Comparison of ENCODE assay signal across 10 cellular contexts in the genomic region with DNA sequence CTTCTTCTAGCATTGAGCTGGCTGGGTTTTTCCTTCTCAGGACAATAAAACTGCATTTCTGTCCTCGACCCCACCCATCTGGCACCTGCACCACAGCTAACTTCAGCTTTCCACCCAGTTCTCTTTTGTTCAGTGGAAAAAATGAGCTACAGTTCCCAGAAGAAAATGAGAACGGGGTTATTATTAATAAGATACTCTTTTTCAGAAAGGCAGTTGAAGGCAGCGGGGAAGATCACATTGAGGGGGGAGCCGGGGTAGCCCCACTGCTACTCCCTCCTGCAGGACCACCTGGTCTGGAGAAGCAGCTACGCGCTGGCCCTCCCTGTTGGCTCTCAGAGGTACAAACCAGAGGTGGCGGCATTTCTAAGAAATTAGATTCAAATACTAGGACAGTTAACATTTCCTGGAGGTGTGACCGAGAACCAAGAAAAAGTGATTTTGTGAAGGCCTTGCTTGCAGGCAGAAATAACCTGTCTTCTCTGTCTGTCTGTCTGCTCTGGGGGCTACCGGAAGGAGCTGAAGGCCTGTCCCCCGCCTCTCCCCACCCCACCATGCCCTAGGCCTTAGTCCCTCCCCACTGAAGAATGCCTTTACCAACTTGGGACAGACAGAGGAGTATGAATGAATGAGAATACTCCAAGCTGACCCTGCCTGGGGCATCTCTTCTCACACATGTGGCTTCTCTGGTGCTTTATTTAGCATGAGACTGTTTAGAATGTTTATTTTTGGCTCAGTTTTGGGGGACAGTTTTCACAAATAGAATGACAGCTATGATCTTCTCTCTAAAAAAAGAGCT.
DNase-seq lines count a peak whose midpoint lies in the region; ATAC-seq and TF ChIP-seq lines count a peak whose summit lies in the region.
"Had no signal": no experiment of that assay in that cellular context is flagged by ENCODE, and none has a peak within 500 bp of the region (broad histone marks: within the 10 kb centered on the region; RNA-seq: fewer than 3 reads in every experiment).

No MANE protein-coding gene starts in this region.

- no peak for TF ChIP-seq CTCF in CD4-positive, alpha-beta T cell (IDR thresholded peaks at IDR 0.05)
- TF ChIP-seq CTCF in PC-9 (conservative IDR thresholded peaks at IDR 0.05), result no peak

- 69 to 72% methylated on average over 10 of the region's 10 CpGs for WGBS in GM23248 (ENCODE audit: low coverage in 1 of 2, low lambda C conversion rate in 2 of 2, missing lambda C conversion rate in 2 of 2), 2 experiments

- in situ Hi-C loops in GM23248 (cut with MboI), result no loop called here

- H3K4me3 ChIP-seq in naive thymus-derived CD4-positive, alpha-beta T cell (ENCODE audit: low read length), result no peak overlapping the region
- H3K4me3 ChIP-seq in PC-9 (no peak overlapping the region), GM23248 (no peak overlapping the region)

- no peak overlapping the region for H3K27ac ChIP-seq in CD4-positive, alpha-beta T cell (ENCODE audit: low read depth, low read length)
- H3K27ac ChIP-seq in naive thymus-derived CD4-positive, alpha-beta T cell (ENCODE audit: low read depth, low read length), result peak overlapping the region; percentile 22
- H3K27ac ChIP-seq in PC-9 (no peak overlapping the region), GM23248 (no peak overlapping the region)

- H3K4me1 ChIP-seq in naive thymus-derived CD4-positive, alpha-beta T cell (ENCODE audit: control insufficient read depth in 2 of 2, insufficient read depth in 2 of 2, low read length in 2 of 2), result peaks cover 34 to 63% of the 10 kb centered on the region in 2 donors
- H3K4me1 ChIP-seq in PC-9 (replicated peaks; ENCODE audit: insufficient read depth), result no peaks in the 10 kb centered on the region
- H3K4me1 ChIP-seq in GM23248 (ENCODE audit: insufficient read depth), result peaks cover 25% of the 10 kb centered on the region

- BruUV-seq in PC-9 (replicated peaks; lab: Mats Ljungman, UMichigan), result no TSS peak

- H2AFZ ChIP-seq in PC-9 (no peak overlapping the region), GM23248 (no peak overlapping the region)

- ATAC-seq in CD4-positive, alpha-beta T cell (ENCODE audit: poor library complexity), result no peak
- peak; percentile 21 to 68 for ATAC-seq in activated naive CD4-positive, alpha-beta T cell treated with anti-CD3 and anti-CD28 coated beads, Interleukin-2, amount 50 U/mL, for 72 hours
- ATAC-seq in naive thymus-derived CD4-positive, alpha-beta T cell, result no peak
- ATAC-seq in GM19395 (IDR thresholded peaks at IDR 0.05; ENCODE audit: unreplicated experiment), result no peak

- H3K9me3 ChIP-seq in CD4-positive, alpha-beta T cell (ENCODE audit: control insufficient read depth, low read length), result no peaks in the 10 kb centered on the region
- no peaks in the 10 kb centered on the region for H3K9me3 ChIP-seq in naive thymus-derived CD4-positive, alpha-beta T cell (ENCODE audit: control insufficient read depth in 2 of 3, low read length in 3 of 3)
- H3K9me3 ChIP-seq in PC-9 (ENCODE audit: insufficient read depth, low read depth), result no peaks in the 10 kb centered on the region
- H3K9me3 ChIP-seq in GM23248 (ENCODE audit: low read depth), result no peaks in the 10 kb centered on the region

- no peak overlapping the region for H3K9ac ChIP-seq in GM23248

- peaks cover 84% of the 10 kb centered on the region for H3K4me1 Mint-ChIP-seq in CD4-positive, alpha-beta T cell (ENCODE audit: low read depth)
- H3K4me1 Mint-ChIP-seq in IgD-negative memory B cell, result peaks cover 38 to 43% (median 40%) of the 10 kb centered on the region in 3 donors
- H3K4me1 Mint-ChIP-seq in naive thymus-derived CD4-positive, alpha-beta T cell, result peaks cover 64 to 94% (median 81%) of the 10 kb centered on the region in 7 donors

- CTCF ChIA-PET in CD4-positive, alpha-beta T cell (lab: Charles Lee), result interaction anchor here (1.1 to 1.6 kb wide), 2 partner anchors 13 to 23 kb away, joined by 3 to 4 read pairs; no protein-coding TSS in a partner anchor
- CTCF ChIA-PET in naive thymus-derived CD4-positive, alpha-beta T cell (lab: Charles Lee), result interaction anchor here (0.8 to 1.8 kb wide), 2 partner anchors 23 to 121 kb away, joined by 3 to 4 read pairs; no protein-coding TSS in a partner anchor
- CTCF ChIA-PET in PC-9 (lab: Charles Lee), result no interaction called here

- H3K27ac Mint-ChIP-seq in CD4-positive, alpha-beta T cell, result peak overlapping the region; percentile 75
- H3K27ac Mint-ChIP-seq in IgD-negative memory B cell, result peak overlapping the region in 2 of 3 donors; percentile 47 to 71
- peak overlapping the region; percentile 79 to 98 for H3K27ac Mint-ChIP-seq in activated naive CD4-positive, alpha-beta T cell treated with anti-CD3 and anti-CD28 coated beads, Interleukin-2, amount 50 U/mL, for 72 hours
- peak overlapping the region; percentile 72 to 98 (median 81) for H3K27ac Mint-ChIP-seq in naive thymus-derived CD4-positive, alpha-beta T cell

- peaks cover 6% of the 10 kb centered on the region for H3K36me3 Mint-ChIP-seq in CD4-positive, alpha-beta T cell (ENCODE audit: low read depth)
- no peaks in the 10 kb centered on the region for H3K36me3 Mint-ChIP-seq in IgD-negative memory B cell
- peaks cover 0 to 7% of the 10 kb centered on the region in 2 donors for H3K36me3 Mint-ChIP-seq in activated naive CD4-positive, alpha-beta T cell treated with anti-CD3 and anti-CD28 coated beads, Interleukin-2, amount 50 U/mL, for 72 hours
- peaks cover 0 to 43% (median 15%) of the 10 kb centered on the region in 5 donors for H3K36me3 Mint-ChIP-seq in naive thymus-derived CD4-positive, alpha-beta T cell

- no peaks in the 10 kb centered on the region for H4K20me1 ChIP-seq in PC-9 (ENCODE audit: insufficient read depth)
- H4K20me1 ChIP-seq in GM23248 (ENCODE audit: insufficient read depth), result no peaks in the 10 kb centered on the region

- H3K9me3 Mint-ChIP-seq in CD4-positive, alpha-beta T cell, result no peaks in the 10 kb centered on the region
- no peaks in the 10 kb centered on the region for H3K9me3 Mint-ChIP-seq in IgD-negative memory B cell
- no peaks in the 10 kb centered on the region for H3K9me3 Mint-ChIP-seq in activated naive CD4-positive, alpha-beta T cell treated with anti-CD3 and anti-CD28 coated beads, Interleukin-2, amount 50 U/mL, for 72 hours
- H3K9me3 Mint-ChIP-seq in naive thymus-derived CD4-positive, alpha-beta T cell, result no peaks in the 10 kb centered on the region

- POLR2A ChIA-PET in CD4-positive, alpha-beta T cell (lab: Charles Lee), result interaction anchor here (1.0 to 3.0 kb wide), 5 partner anchors 12 to 86 kb away, joined by 3 to 18 read pairs (median 5); no protein-coding TSS in a partner anchor
- POLR2A ChIA-PET in naive thymus-derived CD4-positive, alpha-beta T cell (lab: Charles Lee), result interaction anchor here (0.6 to 1.6 kb wide), 2 partner anchors 13 to 23 kb away, joined by 3 to 4 read pairs; no protein-coding TSS in a partner anchor
- POLR2A ChIA-PET in PC-9 (lab: Charles Lee; ENCODE audit: unreplicated experiment), result no interaction called here

- H3K4me2 ChIP-seq in PC-9 (no peak overlapping the region), GM23248 (ENCODE audit: unreplicated experiment) (no peak overlapping the region)

- H3F3A ChIP-seq in PC-9 (ENCODE audit: insufficient read depth, low read depth) (no peaks in the 10 kb centered on the region), GM23248 (ENCODE audit: insufficient read depth) (peaks cover 21% of the 10 kb centered on the region)

- no peaks in the 10 kb centered on the region for H3K27me3 Mint-ChIP-seq in CD4-positive, alpha-beta T cell
- H3K27me3 Mint-ChIP-seq in IgD-negative memory B cell, result peaks cover 1% of the 10 kb centered on the region
- no peaks in the 10 kb centered on the region for H3K27me3 Mint-ChIP-seq in naive thymus-derived CD4-positive, alpha-beta T cell

- peak overlapping the region; percentile 62 for H3K4me3 Mint-ChIP-seq in CD4-positive, alpha-beta T cell
- H3K4me3 Mint-ChIP-seq in IgD-negative memory B cell, result peak overlapping the region in 2 of 4 donors; percentile 77 to 88
- peak overlapping the region in 9 of 10 donors; percentile 40 to 81 (median 61) for H3K4me3 Mint-ChIP-seq in naive thymus-derived CD4-positive, alpha-beta T cell

- DNase-seq in CD4-positive, alpha-beta T cell, result no peak
- no peak for DNase-seq in activated naive CD4-positive, alpha-beta T cell treated with anti-CD3 and anti-CD28 coated beads, Interleukin-2, amount 50 U/mL, for 72 hours (ENCODE audit: low spot score in 2 of 2)
- peak in 1 of 9 donors; percentile 46 for DNase-seq in naive thymus-derived CD4-positive, alpha-beta T cell
- no peak for DNase-seq in PC-9
- no peak for DNase-seq in GM23248
- DNase-seq in activated effector memory CD4-positive, alpha-beta T cell treated with anti-CD3 and anti-CD28 coated beads, Interleukin-2, amount 50 U/mL, for 16 hours, result no peak
- DNase-seq: DMS 273 treated with DMSO at 0.1 percent for 48 hours, Karpas-422 had no signal

- H3K9me2 ChIP-seq in PC-9 (ENCODE audit: insufficient read depth), result no peaks in the 10 kb centered on the region
- H3K9me2 ChIP-seq in GM23248 (ENCODE audit: insufficient read depth), result no peaks in the 10 kb centered on the region

- no peaks in the 10 kb centered on the region for H3K79me2 ChIP-seq in PC-9 (ENCODE audit: low read depth)
- H3K79me2 ChIP-seq in GM23248 (ENCODE audit: insufficient read depth), result peaks cover 68% of the 10 kb centered on the region

- intact Hi-C loops in CD4-positive, alpha-beta T cell (cut with DNase I, micrococcal nuclease), result loop anchor here in 1 of 2 experiments (5.0 kb wide), 1 partner anchor 70 kb away; no protein-coding TSS in a partner anchor
- intact Hi-C loops in naive thymus-derived CD4-positive, alpha-beta T cell (cut with micrococcal nuclease), result loop anchor here (1.0 to 10.0 kb wide), 6 partner anchors 18 to 112 kb away; no protein-coding TSS in a partner anchor
- intact Hi-C loops in PC-9 (cut with micrococcal nuclease; ENCODE audit: unreplicated experiment), result no loop called here

- no peaks in the 10 kb centered on the region for H3K27me3 ChIP-seq in CD4-positive, alpha-beta T cell (ENCODE audit: control insufficient read depth, insufficient read depth, low read length)
- no peaks in the 10 kb centered on the region for H3K27me3 ChIP-seq in naive thymus-derived CD4-positive, alpha-beta T cell (ENCODE audit: control insufficient read depth in 2 of 2, insufficient read depth in 2 of 2, low read length in 2 of 2)
- H3K27me3 ChIP-seq in PC-9 (ENCODE audit: insufficient read depth, low read depth) (peaks cover 40% of the 10 kb centered on the region; the same call in 1 of the 2 replicates), GM23248 (replicated peaks; ENCODE audit: insufficient read depth) (no peaks in the 10 kb centered on the region)

- no peaks in the 10 kb centered on the region for H3K36me3 ChIP-seq in naive thymus-derived CD4-positive, alpha-beta T cell (ENCODE audit: control insufficient read depth in 2 of 3, insufficient read depth in 3 of 3, low read length in 3 of 3)
- no peaks in the 10 kb centered on the region for H3K36me3 ChIP-seq in PC-9 (ENCODE audit: low read depth)
- no peaks in the 10 kb centered on the region for H3K36me3 ChIP-seq in GM23248 (ENCODE audit: low read depth)

Comparison
In these comparisons a context has a peak if more than half of its experiments do, and no peak if none do; other contexts are left out.
1. ATAC-seq: peak in activated naive CD4-positive, alpha-beta T cell treated with anti-CD3 and anti-CD28 coated beads, Interleukin-2, amount 50 U/mL, for 72 hours (2 of 2); none in CD4-positive, alpha-beta T cell (single experiment), naive thymus-derived CD4-positive, alpha-beta T cell (single experiment) and GM19395 (single experiment).
2. Peak in every context shown above with its lines, with median percentiles within 50 percentile points of each other: H3K27ac Mint-ChIP-seq.